Comparison of ENCODE assay signal across 8 cellular contexts in genomic region chr14:45253754-45254300, GRCh38. TPM values are rescaled to one million over a fixed set of nuclear protein-coding genes. Genes with fewer than 3 reads are reported as not detected.
DNase-seq lines count a peak whose midpoint lies in the region; ATAC-seq and TF ChIP-seq lines count a peak whose summit lies in the region.

No MANE protein-coding gene starts in this region.

- DNase-seq in activated T-cell treated with anti-CD3 and anti-CD28 coated beads, Interleukin-2, amount 50 U/mL, for 24 hours, result peak; percentile 41
- DNase-seq in activated T-cell treated with anti-CD3 and anti-CD28 coated beads, Interleukin-2, amount 50 U/mL, for 48 hours, result no peak
- DNase-seq in activated CD4-positive, alpha-beta T cell treated with anti-CD3 and anti-CD28 coated beads, Interleukin-2, amount 50 U/mL, for 48 hours, result peak; percentile 12
- DNase-seq in fibroblast of villous mesenchyme (ENCODE audit: low read depth), result peak; percentile 67
- no peak for DNase-seq in osteocyte (ENCODE audit: extremely low spot score, unreplicated experiment)
- DNase-seq in GDM1 (lab: John Stamatoyannopoulos, UW), result no peak
- no peak for DNase-seq in mesenteric fat pad (ENCODE audit: low spot score)

- peaks cover 26% of the 10 kb centered on the region for H3K36me3 Mint-ChIP-seq in activated T-cell treated with anti-CD3 and anti-CD28 coated beads, Interleukin-2, amount 50 U/mL, for 24 hours (ENCODE audit: low read depth)
- H3K36me3 Mint-ChIP-seq in osteocyte (ENCODE audit: unreplicated experiment), result peaks cover 2% of the 10 kb centered on the region

- TF ChIP-seq CTCF in fibroblast of villous mesenchyme (IDR thresholded peaks at IDR 0.05; ENCODE audit: insufficient read depth, low read depth, low read length) (no peak), osteocyte (IDR thresholded peaks at IDR 0.05) (no peak)

- peaks cover 22% of the 10 kb centered on the region for H3K4me1 Mint-ChIP-seq in activated T-cell treated with anti-CD3 and anti-CD28 coated beads, Interleukin-2, amount 50 U/mL, for 24 hours (ENCODE audit: low read depth)
- H3K4me1 Mint-ChIP-seq in osteocyte (ENCODE audit: unreplicated experiment), result peaks cover 25% of the 10 kb centered on the region

- no peaks in the 10 kb centered on the region for H3K27me3 Mint-ChIP-seq in activated T-cell treated with anti-CD3 and anti-CD28 coated beads, Interleukin-2, amount 50 U/mL, for 24 hours
- H3K27me3 Mint-ChIP-seq in osteocyte (ENCODE audit: unreplicated experiment), result peaks cover 2% of the 10 kb centered on the region

- peak overlapping the region; percentile 85 for H3K4me3 ChIP-seq in fibroblast of villous mesenchyme (ENCODE audit: low read depth, low read length)

- H3K4me3 Mint-ChIP-seq in activated T-cell treated with anti-CD3 and anti-CD28 coated beads, Interleukin-2, amount 50 U/mL, for 24 hours, result peak overlapping the region; percentile 88
- peak overlapping the region; percentile 90 for H3K4me3 Mint-ChIP-seq in osteocyte (ENCODE audit: unreplicated experiment)

- H3K27ac Mint-ChIP-seq in activated T-cell treated with anti-CD3 and anti-CD28 coated beads, Interleukin-2, amount 50 U/mL, for 24 hours, result peak overlapping the region; percentile 96
- peak overlapping the region; percentile 98 for H3K27ac Mint-ChIP-seq in osteocyte (ENCODE audit: unreplicated experiment)

- ATAC-seq in HG02763 (IDR thresholded peaks at IDR 0.05; ENCODE audit: unreplicated experiment), result no peak

- peaks cover 18% of the 10 kb centered on the region for H3K9me3 Mint-ChIP-seq in activated T-cell treated with anti-CD3 and anti-CD28 coated beads, Interleukin-2, amount 50 U/mL, for 24 hours
- H3K9me3 Mint-ChIP-seq in osteocyte (ENCODE audit: unreplicated experiment), result peaks cover 18% of the 10 kb centered on the region

RNA-seq across cellular contexts. Expression of gene MIS18BP1, which starts 0.8 kb away (rescaled TPM):
- total RNA-seq in fibroblast of villous mesenchyme (30.3 and 40.6 TPM in 2 replicates), osteocyte (14.2 and 14.3 TPM in 2 replicates), mesenteric fat pad (21.0 TPM)

Comparison
In these comparisons a context has a peak if more than half of its experiments do, and no peak if none do; other contexts are left out.
1. DNase-seq: peak in activated T-cell treated with anti-CD3 and anti-CD28 coated beads, Interleukin-2, amount 50 U/mL, for 24 hours (single experiment), activated CD4-positive, alpha-beta T cell treated with anti-CD3 and anti-CD28 coated beads, Interleukin-2, amount 50 U/mL, for 48 hours (2 of 2) and fibroblast of villous mesenchyme (single experiment); none in activated T-cell treated with anti-CD3 and anti-CD28 coated beads, Interleukin-2, amount 50 U/mL, for 48 hours (0 of 2), osteocyte (single experiment), GDM1 (single experiment) and mesenteric fat pad (single experiment).